Comparison of ENCODE assay signal across 1 cellular context in genomic region chr2:79882548-79882947, GRCh38.
TF ChIP-seq lines count a peak whose summit lies in the region.

No MANE protein-coding gene starts in this region.

TF ChIP-seq in GM23338, 12 proteins besides CTCF, POLR2A, EP300 and RAD21 (continued from another document):
- TF ChIP-seq REST (IDR thresholded peaks at IDR 0.05; ENCODE audit: unreplicated experiment), result no peak
- TF ChIP-seq CREB1 (CRISPR knock-in tag; IDR thresholded peaks at IDR 0.05; ENCODE audit: low read depth), result no peak
- no peak for TF ChIP-seq POLR2AphosphoS5 (IDR thresholded peaks at IDR 0.05; ENCODE audit: low read depth)
- no peak for TF ChIP-seq NANOG (IDR thresholded peaks at IDR 0.05; ENCODE audit: borderline replicate concordance)
- no peak for TF ChIP-seq JUNB (IDR thresholded peaks at IDR 0.05; ENCODE audit: unreplicated experiment)
- TF ChIP-seq EZH2phosphoT487 (IDR thresholded peaks at IDR 0.05; ENCODE audit: unreplicated experiment), result no peak
- no peak for TF ChIP-seq ZNF114 (CRISPR knock-in tag; IDR thresholded peaks at IDR 0.05)
- no peak for TF ChIP-seq STAT1 (IDR thresholded peaks at IDR 0.05; ENCODE audit: unreplicated experiment)
TF ChIP-seq in GM23338: peak in this region for 0.
